In genomic region chr12:128168273-128168672, GRCh38 we compare ENCODE assay signal across 23 cellular contexts.
DNase-seq lines count a peak whose midpoint lies in the region; ATAC-seq, FAIRE-seq and TF ChIP-seq lines count a peak whose summit lies in the region.
"Had no signal": no experiment of that assay in that cellular context is flagged by ENCODE, and none has a peak within 500 bp of the region (broad histone marks: within the 10 kb centered on the region; RNA-seq: fewer than 3 reads in every experiment).

No MANE protein-coding gene starts in this region.

- TF ChIP-seq EP300 in HepG2 (IDR thresholded peaks at IDR 0.05; ENCODE audit: low read depth in 2 of 2, low read length in 2 of 2) (no peak), HepG2 (CRISPR knock-in tag; IDR thresholded peaks at IDR 0.05; ENCODE audit: borderline replicate concordance) (no peak), H1 (IDR thresholded peaks at IDR 0.05; ENCODE audit: borderline replicate concordance in 1 of 2, low read depth in 2 of 2, low read length in 2 of 2) (no peak)

- TF ChIP-seq POLR2A in HepG2 (IDR thresholded peaks at IDR 0.05; ENCODE audit: insufficient read depth in 1 of 2, low read depth in 2 of 2, low read length in 2 of 2), result no peak
- no peak for TF ChIP-seq POLR2A in right lobe of liver (IDR thresholded peaks at IDR 0.05)
- TF ChIP-seq POLR2A in H1 (IDR thresholded peaks at IDR 0.05; ENCODE audit: control extremely low read depth in 1 of 2, low read depth in 2 of 2, low read length in 2 of 2), result no peak

- H3K4ac ChIP-seq in H1 (replicated peaks; ENCODE audit: insufficient read length, low read depth, low read length), result no peak overlapping the region

- H3K79me2 ChIP-seq in HepG2 (ENCODE audit: insufficient read depth, low read length) (no peaks in the 10 kb centered on the region), H1 (ENCODE audit: control insufficient read depth in 1 of 2, insufficient read depth in 2 of 2, low read length in 2 of 2) (no peaks in the 10 kb centered on the region), neural progenitor cell (ENCODE audit: low read depth) (no peaks in the 10 kb centered on the region)

- H3K4me3 ChIP-seq in HepG2 (replicated peaks in 1 of 3; ENCODE audit: insufficient read depth in 1 of 3, low read depth in 2 of 3, low read length in 3 of 3), result no peak overlapping the region
- H3K4me3 ChIP-seq in right lobe of liver, result no peak overlapping the region
- H3K4me3 ChIP-seq in H1 (ENCODE audit: extremely low read depth in 1 of 4, insufficient read depth in 2 of 4, low read depth in 3 of 4, low read length in 4 of 4), result no peak overlapping the region
- no peak overlapping the region for H3K4me3 ChIP-seq in neural progenitor cell
- H3K4me3 ChIP-seq: A549; BLaER1 treated with 17β-estradiol and CSF1 and Interleukin-3, amounts not matched to agents 10 nM and 100 nM; GM12878 had no signal

- TF ChIP-seq CTCF in HepG2 (CRISPR knock-in tag; IDR thresholded peaks at IDR 0.05) (no peak), right lobe of liver (IDR thresholded peaks at IDR 0.05) (no peak), H1 (IDR thresholded peaks at IDR 0.05; ENCODE audit: control extremely low read depth in 1 of 3, insufficient read depth in 1 of 3, low read depth in 1 of 3, low read length in 3 of 3) (no peak), neural progenitor cell (IDR thresholded peaks at IDR 0.05) (no peak), glutamatergic neuron (IDR thresholded peaks at IDR 0.05; ENCODE audit: partially characterized antibody, unreplicated experiment) (no peak)

- H4K20me1 ChIP-seq in HepG2 (ENCODE audit: insufficient read depth, low read length) (no peaks in the 10 kb centered on the region), H1 (replicated peaks in 1 of 2; ENCODE audit: control insufficient read depth in 1 of 2, insufficient read depth in 2 of 2, low read length in 2 of 2) (no peaks in the 10 kb centered on the region), neural progenitor cell (ENCODE audit: low read depth) (no peaks in the 10 kb centered on the region)
- H4K20me1 ChIP-seq: BLaER1 treated with 17β-estradiol and CSF1 and Interleukin-3, amounts not matched to agents 10 nM and 100 nM had no signal

- H2BK5ac ChIP-seq in H1 (ENCODE audit: low read depth, low read length), result no peak overlapping the region

- no peak overlapping the region for H3K27ac ChIP-seq in HepG2 (ENCODE audit: extremely low read length, insufficient read depth, low read length)
- H3K27ac ChIP-seq in right lobe of liver, result no peak overlapping the region
- no peak overlapping the region for H3K27ac ChIP-seq in H1 (ENCODE audit: low read depth, low read length)
- H3K27ac ChIP-seq in neural progenitor cell, result no peak overlapping the region
- H3K27ac ChIP-seq: 22Rv1; A549; BLaER1 treated with 17β-estradiol and CSF1 and Interleukin-3, amounts not matched to agents 10 nM and 100 nM; C4-2B had no signal

- H3K9me3 Mint-ChIP-seq in neural progenitor cell, result no peaks in the 10 kb centered on the region
- H3K9me3 Mint-ChIP-seq in glutamatergic neuron (ENCODE audit: unreplicated experiment), result peaks cover 4% of the 10 kb centered on the region
- H3K9me3 Mint-ChIP-seq: CD8-positive, alpha-beta T cell had no signal

- intact Hi-C loops in HepG2 (cut with micrococcal nuclease; ENCODE audit: unreplicated experiment) (no loop called here), right lobe of liver (cut with DNase I) (no loop called here)

- no peak overlapping the region for H2BK120ac ChIP-seq in H1 (replicated peaks; ENCODE audit: low read depth, low read length)

- no peak overlapping the region for H3K23ac ChIP-seq in H1 (ENCODE audit: insufficient read length)

- peaks cover 11% of the 10 kb centered on the region; the same call in 1 of the 2 replicates for H3K9me3 ChIP-seq in HepG2 (ENCODE audit: low read length)
- no peaks in the 10 kb centered on the region for H3K9me3 ChIP-seq in right lobe of liver
- no peaks in the 10 kb centered on the region for H3K9me3 ChIP-seq in H1 (ENCODE audit: insufficient read depth in 2 of 2, low read depth in 1 of 2, low read length in 1 of 2)
- no peaks in the 10 kb centered on the region for H3K9me3 ChIP-seq in neural progenitor cell (ENCODE audit: low read depth)
- H3K9me3 ChIP-seq: A549; BLaER1 treated with 17β-estradiol and CSF1 and Interleukin-3, amounts not matched to agents 10 nM and 100 nM; Caco-2 had no signal

- H3K4me1 ChIP-seq in HepG2 (ENCODE audit: insufficient read depth, low read length) (no peaks in the 10 kb centered on the region), right lobe of liver (no peaks in the 10 kb centered on the region), H1 (replicated peaks in 1 of 4; ENCODE audit: control insufficient read depth in 3 of 4, insufficient read depth in 4 of 4, low read length in 3 of 4) (peaks cover 0 to 17% (median 7%) of the 10 kb centered on the region in 4 experiments; a peak in 4 of 7 replicates), neural progenitor cell (peaks cover 26% of the 10 kb centered on the region)
- H3K4me1 ChIP-seq: A549, Caco-2 had no signal

- H3K27ac Mint-ChIP-seq in neural progenitor cell (no peak overlapping the region), glutamatergic neuron (ENCODE audit: unreplicated experiment) (no peak overlapping the region)
- H3K27ac Mint-ChIP-seq: B cell; CD4-positive, alpha-beta T cell; CD8-positive, alpha-beta T cell had no signal

- no peaks in the 10 kb centered on the region for H3K79me1 ChIP-seq in H1 (ENCODE audit: low read depth, low read length)

- no peak overlapping the region for H4K91ac ChIP-seq in H1 (replicated peaks; ENCODE audit: insufficient read length, low read length)

- no peak overlapping the region for H2BK12ac ChIP-seq in H1 (ENCODE audit: low read depth, low read length)

- no peak overlapping the region for H2BK15ac ChIP-seq in H1 (ENCODE audit: low read length)

- H3K36me3 ChIP-seq in HepG2 (replicated peaks in 1 of 2; ENCODE audit: control insufficient read depth in 1 of 2, insufficient read depth in 2 of 2, low read length in 2 of 2), result no peaks in the 10 kb centered on the region
- no peaks in the 10 kb centered on the region for H3K36me3 ChIP-seq in right lobe of liver
- H3K36me3 ChIP-seq in H1 (ENCODE audit: control insufficient read depth in 2 of 4, insufficient read depth in 4 of 4, low read length in 3 of 4), result no peaks in the 10 kb centered on the region
- H3K36me3 ChIP-seq in neural progenitor cell, result no peaks in the 10 kb centered on the region
- H3K36me3 ChIP-seq: BLaER1 treated with 17β-estradiol and CSF1 and Interleukin-3, amounts not matched to agents 10 nM and 100 nM had no signal

- H3K18ac ChIP-seq in H1 (ENCODE audit: extremely low read depth, low read length), result no peak overlapping the region

- no peak for DNase-seq in HepG2 (ENCODE audit: low spot score)
- DNase-seq in right lobe of liver, result no peak
- no peak for DNase-seq in H1 (ENCODE audit: low read depth in 1 of 2, low spot score in 2 of 2)
- DNase-seq in neural progenitor cell (ENCODE audit: low spot score), result no peak
- no peak for DNase-seq in glutamatergic neuron
- no peak for DNase-seq in GF-D8 (lab: John Stamatoyannopoulos, UW)
- DNase-seq in NCI-H446 (lab: John Stamatoyannopoulos, UW), result no peak
- DNase-seq: AML-193; Caco-2; Calu3; CD4-positive, alpha-beta T cell; CD8-positive, alpha-beta T cell; DMS79 treated with DMSO at 0.1 percent for 48 hours had no signal

- no peak for ATAC-seq in HepG2
- ATAC-seq in right lobe of liver, result no peak
- ATAC-seq: A549; CD8-positive, alpha-beta T cell; GM12878 had no signal

- H3K4me3 Mint-ChIP-seq in neural progenitor cell, result no peak overlapping the region
- H3K4me3 Mint-ChIP-seq in glutamatergic neuron (ENCODE audit: unreplicated experiment), result no peak overlapping the region
- H3K4me3 Mint-ChIP-seq: B cell; CD4-positive, alpha-beta T cell; CD8-positive, alpha-beta T cell had no signal

- TF ChIP-seq RAD21 in HepG2 (CRISPR knock-in tag; IDR thresholded peaks at IDR 0.05) (no peak), H1 (IDR thresholded peaks at IDR 0.05 in 1 of 2, conservative IDR thresholded peaks at IDR 0.05 in 1 of 2; ENCODE audit: low read depth in 2 of 2, low read length in 2 of 2) (no peak)

- in situ Hi-C loops in HepG2 (cut with HindIII; ENCODE audit: extremely low pct_ligation_motif_present, low pct_unique_long_range_greater_than_20kb), result no loop called here

- H3K27me3 ChIP-seq in HepG2 (ENCODE audit: control insufficient read depth in 1 of 2, insufficient read depth in 2 of 2, low read length in 2 of 2) (no peaks in the 10 kb centered on the region), right lobe of liver (no peaks in the 10 kb centered on the region), H1 (replicated peaks in 1 of 4; ENCODE audit: control insufficient read depth in 3 of 4, extremely low read depth in 1 of 4, insufficient read depth in 3 of 4, low read length in 3 of 4) (peaks cover 0 to 3% (median 0%) of the 10 kb centered on the region in 4 experiments; a peak in 1 of 7 replicates), neural progenitor cell (no peaks in the 10 kb centered on the region)
- H3K27me3 ChIP-seq: BLaER1 treated with 17β-estradiol and CSF1 and Interleukin-3, amounts not matched to agents 10 nM and 100 nM had no signal

- H3F3A ChIP-seq in neural progenitor cell (ENCODE audit: low read depth), result peaks cover 7% of the 10 kb centered on the region

- POLR2A ChIA-PET in HepG2 (lab: Yijun Ruan, JAX) (no interaction called here), H1 (lab: Charles Lee; ENCODE audit: partially characterized antibody) (no interaction called here)

- H4K8ac ChIP-seq in H1 (ENCODE audit: extremely low read depth, insufficient read depth, low read length), result no peak overlapping the region

- H2AFZ ChIP-seq in HepG2 (ENCODE audit: low read length) (no peak overlapping the region), H1 (ENCODE audit: low read length) (no peak overlapping the region), neural progenitor cell (replicated peaks) (no peak overlapping the region)

- no peak for FAIRE-seq in HepG2 (lab: Jason Lieb, UNC)
- no peak for FAIRE-seq in H1 (lab: Jason Lieb, UNC)
- FAIRE-seq: A549, D721Med, G401.6, GM12878, GM12892, GM18507 had no signal

- no peak overlapping the region for H2AK5ac ChIP-seq in H1 (ENCODE audit: low read depth, low read length)

- H4K5ac ChIP-seq in H1 (ENCODE audit: insufficient read length, low read depth, low read length), result no peak overlapping the region

- BruUV-seq in HepG2 (replicated peaks; lab: Mats Ljungman, UMichigan), result no TSS peak

- H3K27me3 Mint-ChIP-seq in neural progenitor cell (ENCODE audit: insufficient read depth, low read depth) (peaks cover 12% of the 10 kb centered on the region), glutamatergic neuron (ENCODE audit: unreplicated experiment) (peaks cover 2% of the 10 kb centered on the region)
- H3K27me3 Mint-ChIP-seq: B cell; CD4-positive, alpha-beta T cell had no signal

- H3K23me2 ChIP-seq in H1 (ENCODE audit: low read depth, low read length), result peaks cover 12% of the 10 kb centered on the region; the same call in 1 of the 2 replicates

- H3K56ac ChIP-seq in H1 (replicated peaks; ENCODE audit: insufficient read length, low read depth, low read length), result no peak overlapping the region

- H3K14ac ChIP-seq in H1 (ENCODE audit: insufficient read length), result peak overlapping the region; percentile 19

- H3K4me1 Mint-ChIP-seq in neural progenitor cell, result peaks cover 17% of the 10 kb centered on the region
- H3K4me1 Mint-ChIP-seq in glutamatergic neuron (ENCODE audit: low read depth, unreplicated experiment), result no peaks in the 10 kb centered on the region
- H3K4me1 Mint-ChIP-seq: B cell had no signal

- 0% methylated on average over 5 of the region's 5 CpGs for WGBS in HepG2 (ENCODE audit: low lambda C conversion rate)
- 35% methylated on average over 5 of the region's 5 CpGs for WGBS in right lobe of liver (ENCODE audit: insufficient coverage, low coverage, low lambda C conversion rate, missing lambda C conversion rate)
- WGBS in H1 (ENCODE audit: extremely low coverage in 1 of 2, insufficient coverage in 1 of 2, insufficient read length in 1 of 2, insufficient replicate concordance in 2 of 2, low coverage in 1 of 2, low lambda C conversion rate in 2 of 2, missing lambda C conversion rate in 1 of 2), 2 experiments, result 63 to 100% methylated on average over 1 to 5 of the region's 5 CpGs

- H2BK20ac ChIP-seq in H1 (ENCODE audit: low read length), result no peak overlapping the region

- CTCF ChIA-PET in HepG2 (lab: Yijun Ruan, JAX; ENCODE audit: low intra/inter-chr PET ratio, low total read pairs), result no interaction called here
- CTCF ChIA-PET in H1 (lab: Charles Lee; ENCODE audit: partially characterized antibody), result no interaction called here

- H3K4me2 ChIP-seq in HepG2 (ENCODE audit: low read depth, low read length), result no peak overlapping the region
- H3K4me2 ChIP-seq in H1 (ENCODE audit: insufficient read depth in 1 of 2, low read depth in 2 of 2, low read length in 2 of 2), result peak overlapping the region in 1 of 2 experiments; percentile 24; a peak in 1 of 4 replicates
- peak overlapping the region; percentile 35 for H3K4me2 ChIP-seq in neural progenitor cell
- H3K4me2 ChIP-seq: A549; BLaER1 treated with 17β-estradiol and CSF1 and Interleukin-3, amounts not matched to agents 10 nM and 100 nM had no signal

- H3K9ac ChIP-seq in HepG2 (ENCODE audit: insufficient read depth, low read depth, low read length) (no peak overlapping the region), H1 (replicated peaks in 1 of 4; ENCODE audit: extremely low read depth in 1 of 4, low read depth in 3 of 4, low read length in 3 of 4) (no peak overlapping the region; a peak in 1 of 7 replicates), neural progenitor cell (no peak overlapping the region)
- H3K9ac ChIP-seq: BLaER1 treated with 17β-estradiol and CSF1 and Interleukin-3, amounts not matched to agents 10 nM and 100 nM had no signal

- H3K36me3 Mint-ChIP-seq in neural progenitor cell, result no peaks in the 10 kb centered on the region
- H3K36me3 Mint-ChIP-seq in glutamatergic neuron (ENCODE audit: unreplicated experiment), result peaks cover 9% of the 10 kb centered on the region
- H3K36me3 Mint-ChIP-seq: CD8-positive, alpha-beta T cell had no signal
